ENCODE assay signal across 26 cellular contexts in genomic region chr22:48208894-48209293, GRCh38.
"Had no signal": no experiment of that assay in that cellular context is flagged by ENCODE, and none has a peak within 500 bp of the region (broad histone marks: within the 10 kb centered on the region; RNA-seq: fewer than 3 reads in every experiment).

No MANE protein-coding gene starts in this region.

- H3K9me3 Mint-ChIP-seq: effector memory CD8-positive, alpha-beta T cell; nephron progenitor cell had no signal

- H3K27me3 ChIP-seq: neutrophil, right atrium auricular region, thyroid gland, uterus had no signal

- ATAC-seq: effector memory CD8-positive, alpha-beta T cell; naive thymus-derived CD8-positive, alpha-beta T cell; sciatic nerve; upper lobe of right lung had no signal

- H3K4me1 ChIP-seq: parathyroid adenoma, prostate gland, right atrium auricular region, stomach, thyroid gland, upper lobe of right lung, uterus had no signal

- H3K4me3 Mint-ChIP-seq: effector memory CD8-positive, alpha-beta T cell; immature natural killer cell; naive thymus-derived CD8-positive, alpha-beta T cell; nephron progenitor cell had no signal

- H3K27ac ChIP-seq: coronary artery, neutrophil, parathyroid adenoma, prostate gland, right atrium auricular region, stomach, thyroid gland, upper lobe of right lung, uterus had no signal

- H3K4me3 ChIP-seq: coronary artery, prostate gland, right atrium auricular region, smooth muscle cell, stomach, thyroid gland, upper lobe of right lung, uterus had no signal

- H3K36me3 ChIP-seq: neutrophil, prostate gland, right atrium auricular region, stomach, thyroid gland, upper lobe of right lung, uterus had no signal

- H3K4me1 Mint-ChIP-seq: immature natural killer cell had no signal

- H3K36me3 Mint-ChIP-seq: immature natural killer cell; naive thymus-derived CD8-positive, alpha-beta T cell had no signal

- H3K9me3 ChIP-seq: neutrophil, prostate gland, right atrium auricular region, thyroid gland, upper lobe of right lung, uterus had no signal

- H3K27ac Mint-ChIP-seq: effector memory CD8-positive, alpha-beta T cell; immature natural killer cell; naive thymus-derived CD8-positive, alpha-beta T cell; nephron progenitor cell had no signal

- DNase-seq: dermis blood vessel endothelial cell; effector memory CD8-positive, alpha-beta T cell; erythroblast; hypothalamus; immature natural killer cell; islet precursor cell; kidney glomerular epithelial cell; mesendoderm; naive thymus-derived CD8-positive, alpha-beta T cell; nephron progenitor cell; stimulated activated CD4-positive, alpha-beta T cell treated with anti-CD3 and anti-CD28 coated beads, Interleukin-12 subunit alpha, Interleukin-12 subunit beta, amount 100 ng/mL, for 4 hours; stimulated activated CD4-positive, alpha-beta T cell treated with anti-CD3 and anti-CD28 coated beads, Interleukin-1b, Interleukin-23, amount 100 ng/mL, for 48 hours; stimulated activated CD4-positive, alpha-beta T cell treated with anti-CD3 and anti-CD28 coated beads, Interleukin-4, amount 100 ng/mL, for 1 hour; stimulated activated CD8-positive, alpha-beta memory T cell treated with anti-CD3 and anti-CD28 coated beads, Interleukin-4, amount 100 ng/mL, for 48 hours; stimulated activated naive CD4-positive, alpha-beta T cell; stomach; thyroid gland; upper lobe of right lung; uterus had no signal
